In the genomic region with DNA sequence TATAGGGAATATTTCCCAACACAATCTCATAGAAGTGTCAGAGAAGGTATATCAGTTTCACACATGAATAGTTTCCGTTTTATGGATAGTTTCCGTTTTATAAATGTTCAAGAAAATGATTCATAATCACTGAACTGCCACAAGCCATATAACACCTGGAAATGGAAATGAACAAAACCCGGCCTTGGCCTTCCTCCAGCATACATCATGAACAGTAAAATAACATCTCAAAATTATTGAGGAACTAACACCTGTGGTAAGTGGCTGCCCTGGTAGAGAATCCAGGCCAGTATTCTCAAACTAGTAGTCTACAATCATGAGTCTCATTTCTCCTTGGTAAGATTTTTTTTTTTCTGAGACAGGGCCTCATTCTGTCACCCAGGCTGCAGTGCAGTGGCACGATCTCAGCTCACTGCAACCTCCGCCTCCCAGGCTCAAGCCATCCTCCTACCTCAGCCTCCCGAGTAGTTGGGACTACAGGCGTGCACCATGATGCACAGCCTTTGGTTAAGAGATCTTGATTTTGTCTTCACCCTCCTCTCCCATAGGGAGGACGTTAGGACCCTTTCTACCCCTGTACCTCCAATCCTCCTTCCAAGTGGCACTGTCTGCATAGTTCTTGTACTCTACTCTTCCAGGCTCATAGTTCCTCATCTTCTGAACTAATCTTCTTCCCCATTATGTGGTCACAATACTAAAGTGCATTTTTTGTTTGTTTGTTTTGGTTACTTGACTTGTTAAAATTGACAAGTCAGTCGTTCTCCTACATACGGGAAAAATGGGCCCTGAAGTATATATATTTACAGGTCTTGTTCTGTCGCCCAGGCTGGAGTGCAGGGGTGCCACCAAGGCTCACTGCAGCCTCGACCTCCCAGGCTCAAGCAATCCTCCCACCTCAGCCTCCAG, we compare ENCODE assay signal across 1 cellular context.
TF ChIP-seq lines count a peak whose summit lies in the region.

No MANE protein-coding gene starts in this region.

TF ChIP-seq in IMR-90, 13 proteins besides CTCF, POLR2A, EP300 and RAD21 (continued from another document):
- TF ChIP-seq, protein P1, sequence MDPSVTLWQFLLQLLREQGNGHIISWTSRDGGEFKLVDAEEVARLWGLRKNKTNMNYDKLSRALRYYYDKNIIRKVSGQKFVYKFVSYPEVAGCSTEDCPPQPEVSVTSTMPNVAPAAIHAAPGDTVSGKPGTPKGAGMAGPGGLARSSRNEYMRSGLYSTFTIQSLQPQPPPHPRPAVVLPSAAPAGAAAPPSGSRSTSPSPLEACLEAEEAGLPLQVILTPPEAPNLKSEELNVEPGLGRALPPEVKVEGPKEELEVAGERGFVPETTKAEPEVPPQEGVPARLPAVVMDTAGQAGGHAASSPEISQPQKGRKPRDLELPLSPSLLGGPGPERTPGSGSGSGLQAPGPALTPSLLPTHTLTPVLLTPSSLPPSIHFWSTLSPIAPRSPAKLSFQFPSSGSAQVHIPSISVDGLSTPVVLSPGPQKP (IDR thresholded peaks at IDR 0.05; ENCODE audit: borderline replicate concordance, low read depth, low read length), result no peak
- TF ChIP-seq SMC3 (IDR thresholded peaks at IDR 0.05; ENCODE audit: low read depth, low read length) (no peak), FOS (IDR thresholded peaks at IDR 0.05; ENCODE audit: low read depth, low read length) (no peak)
